Comparison of ENCODE assay signal across 9 cellular contexts in the genomic region with DNA sequence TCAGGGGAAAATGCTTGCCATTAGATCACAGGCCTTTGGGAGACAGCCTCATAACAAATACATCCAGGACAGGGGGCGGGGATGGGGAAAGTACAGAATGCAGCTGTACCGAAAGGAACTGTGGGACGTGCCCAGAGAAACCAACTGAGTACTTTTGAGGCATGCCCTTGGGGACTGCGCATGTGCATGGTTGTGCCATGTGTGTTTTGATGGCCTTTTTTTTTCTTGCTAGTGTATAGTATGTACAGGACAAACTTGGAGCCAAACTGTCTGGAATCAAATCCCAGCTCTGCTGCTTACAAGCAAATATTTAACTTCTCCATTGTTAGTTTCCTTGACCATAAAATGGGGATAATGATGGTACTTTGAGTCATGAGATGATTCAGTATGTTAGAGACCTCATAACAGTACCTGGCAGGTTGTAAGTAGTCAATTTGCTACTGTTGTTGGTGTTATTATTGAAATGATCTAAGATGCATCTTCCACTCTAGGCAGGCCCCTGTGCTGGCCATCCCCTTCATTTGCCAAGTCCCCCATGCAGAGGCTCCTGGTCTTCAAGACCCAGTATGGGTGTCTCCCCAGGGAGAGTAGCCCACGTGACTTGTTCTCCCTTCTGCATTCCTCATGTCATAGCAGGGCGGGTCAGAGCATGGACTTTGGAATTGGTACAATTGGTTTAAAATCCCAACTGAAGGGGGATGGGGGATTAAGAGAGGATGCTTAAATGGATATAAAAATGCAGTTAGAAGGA.
DNase-seq lines count a peak whose midpoint lies in the region; ATAC-seq and TF ChIP-seq lines count a peak whose summit lies in the region.
"Had no signal": no experiment of that assay in that cellular context is flagged by ENCODE, and none has a peak within 500 bp of the region (broad histone marks: within the 10 kb centered on the region; RNA-seq: fewer than 3 reads in every experiment).

No MANE protein-coding gene starts in this region.

- peaks cover 68% of the 10 kb centered on the region for H3K4me1 Mint-ChIP-seq in HFFc6 (ENCODE audit: low read depth)
- H3K4me1 Mint-ChIP-seq in activated T-helper 17 cell treated with anti-CD3 and anti-CD28 coated beads, Interleukin-2, amount 50 U/mL, for 72 hours: peaks cover 59% of the 10 kb centered on the region

- intact Hi-C loops in lower lobe of right lung (cut with DNase I) (no loop called here), sigmoid colon (cut with DNase I) (no loop called here)

- peaks cover 46% of the 10 kb centered on the region for H3K36me3 Mint-ChIP-seq in HFFc6 (ENCODE audit: low read depth)
- peaks cover 10% of the 10 kb centered on the region for H3K36me3 Mint-ChIP-seq in activated T-helper 17 cell treated with anti-CD3 and anti-CD28 coated beads, Interleukin-2, amount 50 U/mL, for 72 hours (ENCODE audit: low read depth)

- H3K9me3 ChIP-seq in mesodermal cell (ENCODE audit: control insufficient read depth, low read length) (no peaks in the 10 kb centered on the region), lower lobe of right lung (no peaks in the 10 kb centered on the region), sigmoid colon (no peaks in the 10 kb centered on the region)
- H3K9me3 ChIP-seq: testis had no signal

- H3K27ac ChIP-seq in C4-2B (peak overlapping the region; percentile 21; the same call in 1 of the 2 replicates), mesodermal cell (ENCODE audit: low read depth, low read length, severe bottlenecking) (peak overlapping the region; percentile 8), lower lobe of right lung (no peak overlapping the region), sigmoid colon (no peak overlapping the region)
- H3K27ac ChIP-seq: testis had no signal

- DNase-seq in HFFc6 (peak; percentile 87), RKO (ENCODE audit: low spot score) (no peak), lower lobe of right lung (no peak), sigmoid colon (no peak)
- DNase-seq: testis had no signal

- 91 to 100% methylated on average over 3 to 4 of the region's 6 CpGs for whole genome bisulfite sequencing in mesodermal cell (ENCODE audit: insufficient coverage in 2 of 2), 2 experiments
- 22 to 63% methylated on average over 6 of the region's 6 CpGs for WGBS in sigmoid colon, 2 donors

- H3K4me1 ChIP-seq in mesodermal cell (ENCODE audit: control insufficient read depth, insufficient read depth, low read length, poor library complexity, severe bottlenecking): peaks cover 36% of the 10 kb centered on the region
- H3K4me1 ChIP-seq in lower lobe of right lung: peaks cover 60% of the 10 kb centered on the region
- H3K4me1 ChIP-seq in sigmoid colon: peaks cover 0 to 38% (median 24%) of the 10 kb centered on the region in 4 donors

- no peak for TF ChIP-seq CTCF in C4-2B (conservative IDR thresholded peaks at IDR 0.05)
- no peak for TF ChIP-seq CTCF in HFFc6 (IDR thresholded peaks at IDR 0.05)
- TF ChIP-seq CTCF in lower lobe of right lung (IDR thresholded peaks at IDR 0.05): no peak
- no peak for TF ChIP-seq CTCF in sigmoid colon (IDR thresholded peaks at IDR 0.05)

- H3K4me3 Mint-ChIP-seq in HFFc6: peak overlapping the region; percentile 67
- H3K4me3 Mint-ChIP-seq in activated T-helper 17 cell treated with anti-CD3 and anti-CD28 coated beads, Interleukin-2, amount 50 U/mL, for 72 hours: peak overlapping the region; percentile 69

- peak; percentile 83 for ATAC-seq in activated T-helper 17 cell treated with anti-CD3 and anti-CD28 coated beads, Interleukin-2, amount 50 U/mL, for 72 hours (replicated peaks)
- ATAC-seq in lower lobe of right lung (no peak), GM18861 (IDR thresholded peaks at IDR 0.05; ENCODE audit: unreplicated experiment) (no peak)

- no peaks in the 10 kb centered on the region for H3K9me3 Mint-ChIP-seq in HFFc6
- no peaks in the 10 kb centered on the region for H3K9me3 Mint-ChIP-seq in activated T-helper 17 cell treated with anti-CD3 and anti-CD28 coated beads, Interleukin-2, amount 50 U/mL, for 72 hours

- no peak for TF ChIP-seq POLR2A in sigmoid colon (IDR thresholded peaks at IDR 0.05)

- H3K27me3 Mint-ChIP-seq in HFFc6 (ENCODE audit: insufficient read depth): no peaks in the 10 kb centered on the region; the same call in 1 of the 2 replicates
- no peaks in the 10 kb centered on the region for H3K27me3 Mint-ChIP-seq in activated T-helper 17 cell treated with anti-CD3 and anti-CD28 coated beads, Interleukin-2, amount 50 U/mL, for 72 hours

- H3K27ac Mint-ChIP-seq in HFFc6: peak overlapping the region; percentile 83
- peak overlapping the region; percentile 96 for H3K27ac Mint-ChIP-seq in activated T-helper 17 cell treated with anti-CD3 and anti-CD28 coated beads, Interleukin-2, amount 50 U/mL, for 72 hours

- H3K27me3 ChIP-seq in lower lobe of right lung (ENCODE audit: low read depth) (no peaks in the 10 kb centered on the region), sigmoid colon (no peaks in the 10 kb centered on the region)
- H3K27me3 ChIP-seq: testis had no signal

- H3K4me3 ChIP-seq in mesodermal cell (ENCODE audit: extremely low read depth, insufficient read depth, low read length, poor library complexity, severe bottlenecking) (no peak overlapping the region), lower lobe of right lung (no peak overlapping the region), sigmoid colon (no peak overlapping the region)
- H3K4me3 ChIP-seq: testis had no signal

- TF ChIP-seq EP300 in sigmoid colon (IDR thresholded peaks at IDR 0.05): no peak

- H3K36me3 ChIP-seq in mesodermal cell (ENCODE audit: control insufficient read depth, insufficient read depth, low read length): peaks cover 54% of the 10 kb centered on the region
- no peaks in the 10 kb centered on the region for H3K36me3 ChIP-seq in lower lobe of right lung
- H3K36me3 ChIP-seq in sigmoid colon: no peaks in the 10 kb centered on the region

Comparison
In these comparisons a context has a peak if more than half of its experiments do, and no peak if none do; other contexts are left out.
1. H3K27ac ChIP-seq: peak in C4-2B (single experiment) and mesodermal cell (single experiment); none in lower lobe of right lung (single experiment) and sigmoid colon (0 of 4).